In the genomic region with DNA sequence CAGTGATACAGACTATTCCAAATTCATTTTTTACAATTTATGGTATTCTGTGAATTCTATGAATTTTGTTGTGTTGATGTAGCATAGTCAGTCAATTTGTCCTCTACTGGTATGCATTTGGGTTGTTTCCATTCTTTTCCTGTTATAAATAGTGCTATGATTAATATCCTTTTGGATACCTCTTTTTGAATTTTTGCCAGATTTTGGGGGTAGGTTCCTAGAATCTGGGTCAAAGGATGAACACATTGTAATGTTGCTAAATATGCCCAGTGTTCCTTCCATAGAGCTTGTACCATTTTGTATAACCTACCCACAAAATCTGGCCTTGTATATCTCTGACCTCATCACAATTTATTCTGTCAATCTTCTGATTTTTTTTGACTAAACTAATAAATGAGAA, we compare ENCODE assay signal across 22 cellular contexts. TPM values are rescaled to one million over a fixed set of nuclear protein-coding genes. Genes with fewer than 3 reads are reported as not detected.
A peak's percentile ranks its signal among the peaks of the same experiment; 100 is the strongest.
DNase-seq lines count a peak whose midpoint lies in the region; ATAC-seq and TF ChIP-seq lines count a peak whose summit lies in the region.
"Had no signal": no experiment of that assay in that cellular context is flagged by ENCODE, and none has a peak within 500 bp of the region (broad histone marks: within the 10 kb centered on the region; RNA-seq: fewer than 3 reads in every experiment).

No MANE protein-coding gene starts in this region.

- H3K27ac Mint-ChIP-seq in CD8-positive, alpha-beta memory T cell = peak overlapping the region in 5 of 8 donors; percentile 1 to 89 (median 6)
- H3K27ac Mint-ChIP-seq in HFFc6 (peak overlapping the region; percentile 15; the same call in 1 of the 2 replicates), naive B cell (peak overlapping the region in 4 of 6 donors; percentile 8 to 38 (median 28))
- no peak overlapping the region for H3K27ac Mint-ChIP-seq in activated naive CD4-positive, alpha-beta T cell treated with anti-CD3 and anti-CD28 coated beads, Interleukin-2, amount 50 U/mL, for 72 hours
- no peak overlapping the region for H3K27ac Mint-ChIP-seq in activated CD4-positive, alpha-beta T cell treated with anti-CD3 and anti-CD28 coated beads, Interleukin-2, amount 10 ng/mL, durations not matched to agents 24 days and 14 days
- H3K27ac Mint-ChIP-seq: B cell had no signal

- no peak for DNase-seq in CD8-positive, alpha-beta memory T cell
- DNase-seq in HFFc6 (no peak), dermis blood vessel endothelial cell (peak; percentile 32), naive B cell (no peak), H7 (no peak)
- no peak for DNase-seq in activated naive CD4-positive, alpha-beta T cell treated with anti-CD3 and anti-CD28 coated beads, Interleukin-2, amount 50 U/mL, for 72 hours (ENCODE audit: low spot score in 2 of 2)
- no peak for DNase-seq in activated CD4-positive, alpha-beta T cell treated with anti-CD3 and anti-CD28 coated beads, Interleukin-2, amount 10 ng/mL, durations not matched to agents 24 days and 14 days
- DNase-seq: CD4-positive, alpha-beta memory T cell; DND-41; KG1; MG63; NCI-H1092 treated with DMSO at 0.1 percent for 48 hours; NCI-H1694 treated with DMSO at 0.1 percent for 48 hours; NCI-H345; NCI-H526 treated with DMSO at 0.1 percent for 48 hours; NK-92 treated with Interleukin-12 subunit alpha and Interleukin-12 subunit beta, amount 100 ng/mL, for 24 hours; OCI-M1 had no signal

- intact Hi-C loops in activated CD4-positive, alpha-beta T cell treated with anti-CD3 and anti-CD28 coated beads, Interleukin-2, amount 10 ng/mL, durations not matched to agents 24 days and 14 days (cut with micrococcal nuclease) = no loop called here

- no peak overlapping the region for H3K27ac ChIP-seq in CD8-positive, alpha-beta memory T cell (ENCODE audit: low read depth, low read length)
- H3K27ac ChIP-seq: RWPE1, SJSA1 had no signal

- no peak overlapping the region for H3K4me3 Mint-ChIP-seq in CD8-positive, alpha-beta memory T cell
- no peak overlapping the region for H3K4me3 Mint-ChIP-seq in HFFc6
- H3K4me3 Mint-ChIP-seq in naive B cell = no peak overlapping the region
- no peak overlapping the region for H3K4me3 Mint-ChIP-seq in activated CD4-positive, alpha-beta T cell treated with anti-CD3 and anti-CD28 coated beads, Interleukin-2, amount 10 ng/mL, durations not matched to agents 24 days and 14 days
- H3K4me3 Mint-ChIP-seq: B cell had no signal

- H3K27me3 Mint-ChIP-seq in CD8-positive, alpha-beta memory T cell = no peaks in the 10 kb centered on the region
- H3K27me3 Mint-ChIP-seq in HFFc6 (ENCODE audit: insufficient read depth) (peaks cover 2% of the 10 kb centered on the region; the same call in 1 of the 2 replicates), naive B cell (no peaks in the 10 kb centered on the region)
- no peaks in the 10 kb centered on the region for H3K27me3 Mint-ChIP-seq in activated CD4-positive, alpha-beta T cell treated with anti-CD3 and anti-CD28 coated beads, Interleukin-2, amount 10 ng/mL, durations not matched to agents 24 days and 14 days
- H3K27me3 Mint-ChIP-seq: B cell; CD4-positive, alpha-beta memory T cell had no signal

- peaks cover 7 to 11% (median 8%) of the 10 kb centered on the region in 3 donors for H3K36me3 Mint-ChIP-seq in CD8-positive, alpha-beta memory T cell
- H3K36me3 Mint-ChIP-seq in HFFc6 (ENCODE audit: low read depth) (peaks cover 22% of the 10 kb centered on the region), naive B cell (peaks cover 5 to 14% of the 10 kb centered on the region in 2 donors)
- peaks cover 13 to 36% of the 10 kb centered on the region in 2 donors for H3K36me3 Mint-ChIP-seq in activated naive CD4-positive, alpha-beta T cell treated with anti-CD3 and anti-CD28 coated beads, Interleukin-2, amount 50 U/mL, for 72 hours
- peaks cover 28% of the 10 kb centered on the region for H3K36me3 Mint-ChIP-seq in activated CD4-positive, alpha-beta T cell treated with anti-CD3 and anti-CD28 coated beads, Interleukin-2, amount 10 ng/mL, durations not matched to agents 24 days and 14 days (ENCODE audit: low read depth)

- POLR2A ChIA-PET in CD8-positive, alpha-beta memory T cell (lab: Charles Lee) = no interaction called here

- ATAC-seq in naive B cell (ENCODE audit: low read depth in 2 of 2) = no peak
- ATAC-seq in activated naive CD4-positive, alpha-beta T cell treated with anti-CD3 and anti-CD28 coated beads, Interleukin-2, amount 50 U/mL, for 72 hours = no peak
- ATAC-seq in GM18870 (IDR thresholded peaks at IDR 0.05; ENCODE audit: unreplicated experiment) = no peak

- no peak overlapping the region for H3K4me3 ChIP-seq in CD8-positive, alpha-beta memory T cell (ENCODE audit: low read length)
- no peak overlapping the region for H3K4me3 ChIP-seq in H7 (ENCODE audit: insufficient read depth, low read depth, low read length)
- H3K4me3 ChIP-seq: HAP-1, MG63, SJSA1 had no signal

- no peaks in the 10 kb centered on the region for H3K4me1 ChIP-seq in CD8-positive, alpha-beta memory T cell (ENCODE audit: insufficient read depth, low read length)
- H3K4me1 ChIP-seq: HAP-1, SJSA1 had no signal

- H3K9me3 Mint-ChIP-seq in CD8-positive, alpha-beta memory T cell = no peaks in the 10 kb centered on the region
- H3K9me3 Mint-ChIP-seq in HFFc6 (no peaks in the 10 kb centered on the region), naive B cell (peaks cover 0 to 2% (median 0%) of the 10 kb centered on the region in 7 donors)
- peaks cover 4 to 14% of the 10 kb centered on the region in 2 donors for H3K9me3 Mint-ChIP-seq in activated naive CD4-positive, alpha-beta T cell treated with anti-CD3 and anti-CD28 coated beads, Interleukin-2, amount 50 U/mL, for 72 hours
- peaks cover 3% of the 10 kb centered on the region for H3K9me3 Mint-ChIP-seq in activated CD4-positive, alpha-beta T cell treated with anti-CD3 and anti-CD28 coated beads, Interleukin-2, amount 10 ng/mL, durations not matched to agents 24 days and 14 days

- H3K36me3 ChIP-seq in CD8-positive, alpha-beta memory T cell (ENCODE audit: insufficient read depth, low read length) = no peaks in the 10 kb centered on the region
- no peaks in the 10 kb centered on the region for H3K36me3 ChIP-seq in H7 (replicated peaks; ENCODE audit: control insufficient read depth, insufficient read depth, low read length)
- H3K36me3 ChIP-seq: HAP-1, MG63, SJSA1 had no signal

- TF ChIP-seq CTCF in HFFc6 (IDR thresholded peaks at IDR 0.05) = no peak

- peaks cover 25 to 49% (median 38%) of the 10 kb centered on the region in 3 donors for H3K4me1 Mint-ChIP-seq in CD8-positive, alpha-beta memory T cell
- H3K4me1 Mint-ChIP-seq in HFFc6 (ENCODE audit: low read depth) = peaks cover 65% of the 10 kb centered on the region
- peaks cover 4 to 9% (median 7%) of the 10 kb centered on the region in 3 donors for H3K4me1 Mint-ChIP-seq in naive B cell
- H3K4me1 Mint-ChIP-seq in activated CD4-positive, alpha-beta T cell treated with anti-CD3 and anti-CD28 coated beads, Interleukin-2, amount 10 ng/mL, durations not matched to agents 24 days and 14 days = peaks cover 9% of the 10 kb centered on the region

- no peaks in the 10 kb centered on the region for H3K9me3 ChIP-seq in CD8-positive, alpha-beta memory T cell (ENCODE audit: low read length)
- H3K9me3 ChIP-seq: HAP-1, MG63, SJSA1 had no signal

- H3K27me3 ChIP-seq in CD8-positive, alpha-beta memory T cell (ENCODE audit: insufficient read depth, low read length, poor library complexity, severe bottlenecking) = no peaks in the 10 kb centered on the region
- H3K27me3 ChIP-seq in H7 (ENCODE audit: control insufficient read depth, insufficient read depth, low read length) = no peaks in the 10 kb centered on the region
- H3K27me3 ChIP-seq: MG63, SJSA1 had no signal

- CTCF ChIA-PET in CD8-positive, alpha-beta memory T cell (lab: Charles Lee) = no interaction called here

RNA-seq across cellular contexts. Expression of gene C3orf38, which starts 44.4 kb away (rescaled TPM):
- total RNA-seq in CD8-positive, alpha-beta memory T cell = 10 to 100 TPM; 25.9 to 28.2 TPM
- 19.4 TPM for polyA plus RNA-seq in CD8-positive, alpha-beta memory T cell
- 10 to 100 TPM; 23.0 to 28.9 (median 26.4) TPM for total RNA-seq in HFFc6 (2021; fragmentation: NEBNext Ultra II Directional; extraction: Animal tissue kit (Norgen Biotek cat#: 25700))
- total RNA-seq in dermis blood vessel endothelial cell = 22.6 and 25.0 TPM in 2 replicates
- polyA plus RNA-seq in naive B cell (ENCODE audit: low read depth in 6 of 6) = 10 to 100 TPM; 31.3 to 60.9 (median 41.3) TPM
- 10 to 100 TPM; 21.8 to 24.4 TPM for total RNA-seq in activated naive CD4-positive, alpha-beta T cell treated with anti-CD3 and anti-CD28 coated beads, Interleukin-2, amount 50 U/mL, for 72 hours
- 19.9 and 24.1 TPM in 2 replicates for total RNA-seq in activated CD4-positive, alpha-beta T cell treated with anti-CD3 and anti-CD28 coated beads, Interleukin-2, amount 10 ng/mL, durations not matched to agents 24 days and 14 days
- 17.3 and 24.5 TPM in 2 replicates for total RNA-seq in H7 (2014; rRNA removed; shearing (Covaris generic))

RNA-seq across cellular contexts. Expression of gene ZNF654, which starts 46.3 kb away (rescaled TPM):
- total RNA-seq in CD8-positive, alpha-beta memory T cell = 10 to 100 TPM; 16.0 to 16.4 TPM
- polyA plus RNA-seq in CD8-positive, alpha-beta memory T cell = 11.6 TPM
- 10 to 100 TPM; 11.5 to 15.5 (median 14.4) TPM for total RNA-seq in HFFc6 (2021; fragmentation: NEBNext Ultra II Directional; extraction: Animal tissue kit (Norgen Biotek cat#: 25700))
- total RNA-seq in dermis blood vessel endothelial cell = 20.4 and 25.4 TPM in 2 replicates
- polyA plus RNA-seq in naive B cell (ENCODE audit: low read depth in 6 of 6) = 10 to 100 TPM in 5 of 6 donors, 1 to 10 TPM in 1; 7.6 to 18.5 (median 15.8) TPM
- total RNA-seq in activated naive CD4-positive, alpha-beta T cell treated with anti-CD3 and anti-CD28 coated beads, Interleukin-2, amount 50 U/mL, for 72 hours = 10 to 100 TPM; 22.4 to 29.6 TPM
- 18.1 and 18.7 TPM in 2 replicates for total RNA-seq in activated CD4-positive, alpha-beta T cell treated with anti-CD3 and anti-CD28 coated beads, Interleukin-2, amount 10 ng/mL, durations not matched to agents 24 days and 14 days
- 2.1 and 3.5 TPM in 2 replicates for total RNA-seq in H7 (2014; rRNA removed; shearing (Covaris generic))

RNA-seq across cellular contexts. Expression of gene CGGBP1, which starts 46.5 kb away (rescaled TPM):
- 10 to 100 TPM; 94.5 to 95.9 TPM for total RNA-seq in CD8-positive, alpha-beta memory T cell
- polyA plus RNA-seq in CD8-positive, alpha-beta memory T cell = 84.7 TPM
- 10 to 100 TPM; 54.7 to 75.0 (median 60.9) TPM for total RNA-seq in HFFc6 (2021; fragmentation: NEBNext Ultra II Directional; extraction: Animal tissue kit (Norgen Biotek cat#: 25700))
- total RNA-seq in dermis blood vessel endothelial cell = 74.4 and 83.5 TPM in 2 replicates
- 100 to 1,000 TPM in 5 of 6 donors, 10 to 100 TPM in 1; 99.4 to 145 (median 132) TPM for polyA plus RNA-seq in naive B cell (ENCODE audit: low read depth in 6 of 6)
- 100 to 1,000 TPM in 1 of 2 donors, 10 to 100 TPM in 1; 95.9 to 121 TPM for total RNA-seq in activated naive CD4-positive, alpha-beta T cell treated with anti-CD3 and anti-CD28 coated beads, Interleukin-2, amount 50 U/mL, for 72 hours
- 85.9 and 87.2 TPM in 2 replicates for total RNA-seq in activated CD4-positive, alpha-beta T cell treated with anti-CD3 and anti-CD28 coated beads, Interleukin-2, amount 10 ng/mL, durations not matched to agents 24 days and 14 days
- total RNA-seq in H7 (2014; rRNA removed; shearing (Covaris generic)) = 41.4 and 50.3 TPM in 2 replicates

Comparison
In these comparisons a context has a peak if more than half of its experiments do, and no peak if none do; other contexts are left out.
1. H3K27ac Mint-ChIP-seq: peak in CD8-positive, alpha-beta memory T cell (5 of 8), HFFc6 (single experiment) and naive B cell (4 of 6); none in activated naive CD4-positive, alpha-beta T cell treated with anti-CD3 and anti-CD28 coated beads, Interleukin-2, amount 50 U/mL, for 72 hours (0 of 2) and activated CD4-positive, alpha-beta T cell treated with anti-CD3 and anti-CD28 coated beads, Interleukin-2, amount 10 ng/mL, durations not matched to agents 24 days and 14 days (single experiment).